ENCODE assay signal across 20 cellular contexts in genomic region chr15:65641723-65642475, GRCh38. TPM values are rescaled to one million over a fixed set of nuclear protein-coding genes. Genes with fewer than 3 reads are reported as not detected.
DNase-seq lines count a peak whose midpoint lies in the region; ATAC-seq, FAIRE-seq and TF ChIP-seq lines count a peak whose summit lies in the region.
"Had no signal": no experiment of that assay in that cellular context is flagged by ENCODE, and none has a peak within 500 bp of the region (broad histone marks: within the 10 kb centered on the region; RNA-seq: fewer than 3 reads in every experiment).

No MANE protein-coding gene starts in this region.

- TF ChIP-seq POLR2A in IMR-90 (IDR thresholded peaks at IDR 0.05; ENCODE audit: low read depth, low read length) (no peak), K562 (conservative IDR thresholded peaks at IDR 0.05) (no peak)

- no peak overlapping the region for H2BK120ac ChIP-seq in IMR-90 (ENCODE audit: low read depth, low read length)

- H4K91ac ChIP-seq in IMR-90 (ENCODE audit: insufficient read depth, low read depth, low read length), result no peak overlapping the region

- in situ Hi-C loops in IMR-90 (cut with MboI; ENCODE audit: low sequenced_read_pairs), result no loop called here
- in situ Hi-C loops in K562 (cut with MboI), result loop anchor here (25.0 kb wide), 1 partner anchor 220 kb away; the partner anchor contains the start of gene RAB11A

- TF ChIP-seq RAD21 in IMR-90 (IDR thresholded peaks at IDR 0.05; ENCODE audit: low read length) (no peak), K562 (CRISPR knock-in tag; conservative IDR thresholded peaks at IDR 0.05 in 1 of 2, IDR thresholded peaks at IDR 0.05 in 1 of 2) (peak; percentile 21 to 23; a peak in 3 of 4 replicates)

- H3K9me3 Mint-ChIP-seq in activated T-cell treated with anti-CD3 and anti-CD28 coated beads, Interleukin-2, amount 50 U/mL, for 24 hours, result no peaks in the 10 kb centered on the region
- H3K9me3 Mint-ChIP-seq: central memory CD8-positive, alpha-beta T cell; effector memory CD8-positive, alpha-beta T cell had no signal

- no peak overlapping the region for H3K4ac ChIP-seq in IMR-90 (ENCODE audit: low read depth, low read length)

- no peak for TF ChIP-seq CTCF in IMR-90 (conservative IDR thresholded peaks at IDR 0.05; ENCODE audit: low read depth, low read length)
- peak in 2 of 3 experiments; percentile 25 to 33; a peak in 1 of 6 replicates for TF ChIP-seq CTCF in K562 (IDR thresholded peaks at IDR 0.05 in 2 of 3, conservative IDR thresholded peaks at IDR 0.05 in 1 of 3; ENCODE audit: insufficient read depth in 2 of 3, low read depth in 1 of 3, low read length in 3 of 3)

- H2AFZ ChIP-seq in IMR-90 (replicated peaks; ENCODE audit: low read length, poor library complexity), result no peak overlapping the region
- no peak overlapping the region for H2AFZ ChIP-seq in K562 (ENCODE audit: low read depth, low read length)

- no peaks in the 10 kb centered on the region; the same call in 1 of the 2 replicates for H3K9me1 ChIP-seq in IMR-90 (ENCODE audit: insufficient read depth, low read length)
- H3K9me1 ChIP-seq in K562 (ENCODE audit: control insufficient read depth, insufficient read depth, low read length), result no peaks in the 10 kb centered on the region

- POLR2A ChIA-PET in IMR-90 (lab: Charles Lee; ENCODE audit: unreplicated experiment) (no interaction called here), K562 (lab: Yijun Ruan, JAX) (interaction anchor here (0.6 to 2.3 kb wide), 7 partner anchors 8 to 194 kb away, joined by 3 to 11 read pairs (median 4); partner anchors contain the start of gene SLC24A1)

- no peak overlapping the region for H4K8ac ChIP-seq in IMR-90 (ENCODE audit: low read depth in 2 of 2, low read length in 2 of 2)

- dilution Hi-C loops in IMR-90 (cut with HindIII; ENCODE audit: low sequenced_read_pairs, unreplicated experiment), result no loop called here

- H3K18ac ChIP-seq in IMR-90 (ENCODE audit: low read depth, low read length), result no peak overlapping the region

- H3K4me2 ChIP-seq in IMR-90 (ENCODE audit: low read depth, low read length) (no peak overlapping the region), K562 (ENCODE audit: insufficient read depth, low read length) (no peak overlapping the region)
- H3K4me2 ChIP-seq: BLaER1 had no signal

- no peak overlapping the region for H4K5ac ChIP-seq in IMR-90 (ENCODE audit: low read depth, low read length)

- H3K14ac ChIP-seq in IMR-90 (replicated peaks; ENCODE audit: low read depth, low read length), result no peak overlapping the region

- peaks cover 7% of the 10 kb centered on the region for H3K4me1 ChIP-seq in IMR-90 (ENCODE audit: control insufficient read depth, insufficient read depth, low read length)
- H3K4me1 ChIP-seq in K562 (replicated peaks in 1 of 2; ENCODE audit: control insufficient read depth in 2 of 2, insufficient read depth in 2 of 2, low read length in 2 of 2), result peaks cover 3 to 7% of the 10 kb centered on the region in 2 experiments; a peak in 3 of 5 replicates

- H3K9ac ChIP-seq in IMR-90 (ENCODE audit: low read depth, low read length), result no peak overlapping the region
- H3K9ac ChIP-seq in K562 (ENCODE audit: insufficient read depth in 1 of 2, low read depth in 2 of 2, low read length in 2 of 2), result peak overlapping the region in 1 of 2 experiments; percentile 60; a peak in 1 of 4 replicates
- H3K9ac ChIP-seq: BLaER1 had no signal

- H2BK20ac ChIP-seq in IMR-90 (ENCODE audit: low read depth, low read length), result no peak overlapping the region

- H2AK9ac ChIP-seq in IMR-90 (replicated peaks; ENCODE audit: low read depth, low read length, poor library complexity), result peak overlapping the region; percentile 60

- H3K79me2 ChIP-seq in K562 (ENCODE audit: control insufficient read depth, insufficient read depth, low read length), result no peaks in the 10 kb centered on the region

- TF ChIP-seq EP300 in K562 (IDR thresholded peaks at IDR 0.05; ENCODE audit: low read length), result no peak

- 0 out of 2 replicates have a peak overlapping the region, but pooled peaks have one; percentile 41 for H3K23ac ChIP-seq in IMR-90 (ENCODE audit: low read depth, low read length)

- ATAC-seq in IMR-90 (ENCODE audit: low read depth), result no peak
- peak; percentile 9; the same call in 1 of the 3 replicates for ATAC-seq in K562
- ATAC-seq in HG03095 (IDR thresholded peaks at IDR 0.05; ENCODE audit: unreplicated experiment), result no peak
- ATAC-seq: activated CD8-positive, alpha-beta memory T cell treated with anti-CD3 and anti-CD28 coated beads, Interleukin-2, amount 10 ng/mL, durations not matched to agents 7 days and 5 days; effector memory CD8-positive, alpha-beta T cell; HCT116 had no signal

- BruUV-seq in IMR-90 (replicated peaks; lab: Mats Ljungman, UMichigan) (no TSS peak), K562 (replicated peaks; lab: Mats Ljungman, UMichigan) (no TSS peak)

- no peaks in the 10 kb centered on the region for H3K79me1 ChIP-seq in IMR-90 (ENCODE audit: low read depth in 1 of 2, low read length in 2 of 2)

- H3K9me3 ChIP-seq in IMR-90 (ENCODE audit: control insufficient read depth, insufficient read depth, low read length) (no peaks in the 10 kb centered on the region), K562 (replicated peaks; ENCODE audit: control insufficient read depth, insufficient read depth, low read depth, low read length) (no peaks in the 10 kb centered on the region)
- H3K9me3 ChIP-seq: BLaER1, neutrophil, upper lobe of left lung had no signal

- H3K27me3 ChIP-seq in IMR-90 (ENCODE audit: control insufficient read depth, insufficient read depth, low read length), result no peaks in the 10 kb centered on the region
- no peaks in the 10 kb centered on the region for H3K27me3 ChIP-seq in K562 (ENCODE audit: control insufficient read depth in 2 of 2, insufficient read depth in 2 of 2, low read length in 2 of 2)
- H3K27me3 ChIP-seq: BLaER1, neutrophil, upper lobe of left lung had no signal

- CTCF ChIA-PET in IMR-90 (lab: Yijun Ruan, JAX) (interaction anchor here (1.0 to 1.2 kb wide), 2 partner anchors 9 to 12 kb away, joined by 3 read pairs; no protein-coding TSS in a partner anchor), K562 (lab: Yijun Ruan, JAX; ENCODE audit: low intra/inter-chr PET ratio) (interaction anchor here (0.7 kb wide), 1 partner anchor 694 kb away, joined by 3 read pairs; no protein-coding TSS in a partner anchor)

- H3K27ac Mint-ChIP-seq in activated T-cell treated with anti-CD3 and anti-CD28 coated beads, Interleukin-2, amount 50 U/mL, for 24 hours, result no peak overlapping the region
- H3K27ac Mint-ChIP-seq: activated CD8-positive, alpha-beta memory T cell treated with anti-CD3 and anti-CD28 coated beads, Interleukin-2, amount 10 ng/mL, durations not matched to agents 7 days and 5 days; effector memory CD8-positive, alpha-beta T cell had no signal

- H4K20me1 ChIP-seq in IMR-90 (ENCODE audit: insufficient read depth, low read length), result 0 out of 2 replicates have a peak, but pooled peaks cover 3% of the 10 kb centered on the region
- no peaks in the 10 kb centered on the region for H4K20me1 ChIP-seq in K562 (replicated peaks; ENCODE audit: control insufficient read depth, insufficient read depth, low read length)
- H4K20me1 ChIP-seq: BLaER1 had no signal

- intact Hi-C loops in IMR-90 (cut with micrococcal nuclease), result no loop called here
- intact Hi-C loops in K562 (cut with micrococcal nuclease), result no loop called here

- 37% methylated on average over 3 of the region's 6 CpGs; no CpG with 5 or more reads in 1 of the 2 experiments for WGBS in IMR-90 (ENCODE audit: extremely low coverage in 2 of 2, insufficient read length in 1 of 2), 2 experiments
- 18% methylated on average over 6 of the region's 6 CpGs for WGBS in K562 (ENCODE audit: insufficient coverage, low coverage, missing lambda C conversion rate)

- FAIRE-seq in K562 (lab: Jason Lieb, UNC), result no peak

- H3K4me3 ChIP-seq in IMR-90 (ENCODE audit: insufficient read depth, low read depth, low read length) (no peak overlapping the region), K562 (no peak overlapping the region)
- H3K4me3 ChIP-seq: BLaER1, upper lobe of left lung had no signal

- H3K56ac ChIP-seq in IMR-90 (ENCODE audit: extremely low read depth, insufficient read depth, low read length), result no peak overlapping the region

- H3K36me3 ChIP-seq in IMR-90 (ENCODE audit: control insufficient read depth, insufficient read depth, low read length), result no peaks in the 10 kb centered on the region
- H3K36me3 ChIP-seq in K562 (ENCODE audit: control insufficient read depth, insufficient read depth, low read length), result no peaks in the 10 kb centered on the region
- H3K36me3 ChIP-seq: BLaER1, neutrophil, upper lobe of left lung had no signal

- no peak overlapping the region for H3K27ac ChIP-seq in IMR-90 (ENCODE audit: insufficient read depth, low read length)
- no peak overlapping the region for H3K27ac ChIP-seq in K562 (ENCODE audit: extremely low read depth, low read depth, low read length)
- H3K27ac ChIP-seq: BLaER1, neutrophil had no signal

- peaks cover 5% of the 10 kb centered on the region for H3K36me3 Mint-ChIP-seq in activated T-cell treated with anti-CD3 and anti-CD28 coated beads, Interleukin-2, amount 50 U/mL, for 24 hours (ENCODE audit: low read depth)
- H3K36me3 Mint-ChIP-seq: activated CD8-positive, alpha-beta memory T cell treated with anti-CD3 and anti-CD28 coated beads, Interleukin-2, amount 10 ng/mL, durations not matched to agents 7 days and 5 days had no signal

- H3K4me3 Mint-ChIP-seq in activated T-cell treated with anti-CD3 and anti-CD28 coated beads, Interleukin-2, amount 50 U/mL, for 24 hours, result no peak overlapping the region
- H3K4me3 Mint-ChIP-seq: activated CD8-positive, alpha-beta memory T cell treated with anti-CD3 and anti-CD28 coated beads, Interleukin-2, amount 10 ng/mL, durations not matched to agents 7 days and 5 days; central memory CD8-positive, alpha-beta T cell; effector memory CD8-positive, alpha-beta T cell had no signal

- no peaks in the 10 kb centered on the region for H3K27me3 Mint-ChIP-seq in activated T-cell treated with anti-CD3 and anti-CD28 coated beads, Interleukin-2, amount 50 U/mL, for 24 hours
- H3K27me3 Mint-ChIP-seq: activated CD8-positive, alpha-beta memory T cell treated with anti-CD3 and anti-CD28 coated beads, Interleukin-2, amount 10 ng/mL, durations not matched to agents 7 days and 5 days; central memory CD8-positive, alpha-beta T cell; effector memory CD8-positive, alpha-beta T cell had no signal

- DNase-seq in IMR-90 (no peak), NCI-H524 treated with DMSO at 0.1 percent for 48 hours (lab: John Stamatoyannopoulos, UW) (peak; percentile 91), K562 (ENCODE audit: extremely low read depth in 1 of 4, low spot score in 3 of 4) (no peak), midbrain (lab: John Stamatoyannopoulos, UW) (peak; percentile 19), islet precursor cell (no peak)
- no peak for DNase-seq in activated T-cell treated with anti-CD3 and anti-CD28 coated beads, Interleukin-2, amount 50 U/mL, for 24 hours
- no peak for DNase-seq in activated effector memory CD4-positive, alpha-beta T cell treated with Interleukin-2 at 50 U/mL for 16 hours
- DNase-seq: activated CD8-positive, alpha-beta memory T cell treated with anti-CD3 and anti-CD28 coated beads, Interleukin-2, amount 10 ng/mL, durations not matched to agents 7 days and 5 days; activated gamma-delta T cell; DMS153; effector memory CD8-positive, alpha-beta T cell; kidney glomerular epithelial cell; NCI-H510A treated with DMSO at 0.1 percent for 48 hours; stimulated activated naive CD4-positive, alpha-beta T cell treated with Interleukin-2 at 50 U/mL for 16 hours; upper lobe of left lung had no signal

- H2BK15ac ChIP-seq in IMR-90 (ENCODE audit: low read depth, low read length), result no peak overlapping the region

- H3K4me1 Mint-ChIP-seq in activated T-cell treated with anti-CD3 and anti-CD28 coated beads, Interleukin-2, amount 50 U/mL, for 24 hours (ENCODE audit: low read depth), result peaks cover 9% of the 10 kb centered on the region

- no peak overlapping the region for H2AK5ac ChIP-seq in IMR-90 (ENCODE audit: low read depth, low read length)

- H2BK5ac ChIP-seq in IMR-90 (ENCODE audit: low read depth, low read length, poor library complexity, severe bottlenecking), result no peak overlapping the region

RNA-seq across cellular contexts. Expression of gene SLC24A1, which starts 20.2 kb away (rescaled TPM):
- total RNA-seq in IMR-90 (2012; rRNA removed) (3.6 and 3.9 TPM in 2 replicates), K562 (2014; rRNA removed) (4.9 and 5.5 TPM in 2 replicates), K562 (2014; rRNA removed; fragmentation: Illumina TruSeq; extraction: Trizol) (6.5 and 7.1 TPM in 2 replicates), K562 (2015; rRNA removed; fragmentation: Illumina TruSeq; extraction: Trizol) (4.9 and 5.5 TPM in 2 replicates), K562 (2021) (6.7 and 8.2 TPM in 2 replicates)
- polyA plus RNA-seq in IMR-90 (2012; rRNA removed) (3.8 and 4.9 TPM in 2 replicates), K562 (2011; rRNA removed) (4.4 and 8.2 TPM in 2 replicates), K562 (2014; fragmentation: Illumina TruSeq; extraction: Trizol) (6.8 and 7.1 TPM in 2 replicates), K562 (2014; fragmentation: Nextera tagmentation; extraction: Ambion mirVana) (1 to 10 TPM; 3.1 to 3.2 TPM), K562 (2014; rRNA removed) (3.1 and 5.9 TPM in 2 replicates)
- 2.3 and 4.2 TPM in 2 replicates for polyA plus RNA-seq in IMR-90 (2012; cell fraction: cytosol; rRNA removed)
- 2.7 and 5.6 TPM in 2 replicates for polyA plus RNA-seq in IMR-90 (2012; cell fraction: nucleus; rRNA removed; ENCODE audit: low replicate concordance)
- 13.1 and 19.5 TPM in 2 replicates for total RNA-seq in K562 (2011; cell fraction: chromatin; rRNA removed; ENCODE audit: low replicate concordance)
- total RNA-seq in K562 (2011; cell fraction: nucleolus; rRNA removed), result 7.8 and 8.6 TPM in 2 replicates
- 13.6 and 24.7 TPM in 2 replicates for total RNA-seq in K562 (2011; cell fraction: nucleoplasm; rRNA removed)
- 3.6 and 8.5 TPM in 2 replicates for polyA plus RNA-seq in K562 (2011; cell fraction: cytosol; rRNA removed)
- 5.7 and 6.4 TPM in 2 replicates for polyA plus RNA-seq in K562 (2011; cell fraction: nucleus; rRNA removed)
- 5.6 and 11.8 TPM in 2 replicates for polyA plus RNA-seq in K562 (2012)
- polyA minus RNA-seq in K562 (2011; rRNA and poly(A)+ RNA removed), result 6.9 and 10.9 TPM in 2 replicates
- polyA minus RNA-seq in K562 (2011; cell fraction: cytosol; rRNA and poly(A)+ RNA removed), result 5.2 and 9.8 TPM in 2 replicates
- 3.2 and 8.0 TPM in 2 replicates for polyA minus RNA-seq in K562 (2011; cell fraction: nucleus; rRNA and poly(A)+ RNA removed)

RNA-seq across cellular contexts. Expression of gene INTS14, which starts 31.0 kb away (rescaled TPM):
- 22.9 and 33.9 TPM in 2 replicates for total RNA-seq in IMR-90 (2012; rRNA removed)
- 35.8 and 39.5 TPM in 2 replicates for polyA plus RNA-seq in IMR-90 (2012; rRNA removed)
- 14.9 and 17.2 TPM in 2 replicates for polyA plus RNA-seq in IMR-90 (2012; cell fraction: cytosol; rRNA removed)
- 18.7 and 60.0 TPM in 2 replicates for polyA plus RNA-seq in IMR-90 (2012; cell fraction: nucleus; rRNA removed; ENCODE audit: low replicate concordance)
- total RNA-seq in K562 (2011; cell fraction: chromatin; rRNA removed; ENCODE audit: low replicate concordance), result 68.9 and 128 TPM in 2 replicates
- total RNA-seq in K562 (2011; cell fraction: nucleolus; rRNA removed), result 62.8 and 67.5 TPM in 2 replicates
- 85.6 and 98.8 TPM in 2 replicates for total RNA-seq in K562 (2011; cell fraction: nucleoplasm; rRNA removed)
- total RNA-seq in K562 (2014; rRNA removed), result 30.5 and 33.7 TPM in 2 replicates
- 45.9 and 52.1 TPM in 2 replicates for total RNA-seq in K562 (2014; rRNA removed; fragmentation: Illumina TruSeq; extraction: Trizol)
- total RNA-seq in K562 (2015; rRNA removed; fragmentation: Illumina TruSeq; extraction: Trizol), result 42.8 and 43.6 TPM in 2 replicates
- 46.5 and 47.7 TPM in 2 replicates for total RNA-seq in K562 (2021)
- 66.3 and 92.4 TPM in 2 replicates for polyA plus RNA-seq in K562 (2011; rRNA removed)
- polyA plus RNA-seq in K562 (2011; cell fraction: cytosol; rRNA removed), result 72.2 and 79.6 TPM in 2 replicates
- polyA plus RNA-seq in K562 (2011; cell fraction: nucleus; rRNA removed), result 40.5 and 51.5 TPM in 2 replicates
- polyA plus RNA-seq in K562 (2012), result 33.6 and 40.2 TPM in 2 replicates
- 52.6 and 58.1 TPM in 2 replicates for polyA plus RNA-seq in K562 (2014; fragmentation: Illumina TruSeq; extraction: Trizol)
- polyA plus RNA-seq in K562 (2014; fragmentation: Nextera tagmentation; extraction: Ambion mirVana), result 10 to 100 TPM; 40.6 to 64.0 TPM
- polyA plus RNA-seq in K562 (2014; rRNA removed), result 48.8 and 54.0 TPM in 2 replicates
- 86.8 and 106 TPM in 2 replicates for polyA minus RNA-seq in K562 (2011; rRNA and poly(A)+ RNA removed)
- 34.7 and 41.7 TPM in 2 replicates for polyA minus RNA-seq in K562 (2011; cell fraction: cytosol; rRNA and poly(A)+ RNA removed)
- 47.1 and 62.5 TPM in 2 replicates for polyA minus RNA-seq in K562 (2011; cell fraction: nucleus; rRNA and poly(A)+ RNA removed)

Comparison
In these comparisons a context has a peak if more than half of its experiments do, and no peak if none do; other contexts are left out.
1. DNase-seq: peak in NCI-H524 treated with DMSO at 0.1 percent for 48 hours (single experiment) and midbrain (single experiment); none in IMR-90 (single experiment), K562 (0 of 4), activated T-cell treated with anti-CD3 and anti-CD28 coated beads, Interleukin-2, amount 50 U/mL, for 24 hours (single experiment), islet precursor cell (single experiment) and activated effector memory CD4-positive, alpha-beta T cell treated with Interleukin-2 at 50 U/mL for 16 hours (single experiment).